In genomic region chr2:169129703-169130243, GRCh38 we compare ENCODE assay signal across 25 cellular contexts.
"Had no signal": no experiment of that assay in that cellular context is flagged by ENCODE, and none has a peak within 500 bp of the region (broad histone marks: within the 10 kb centered on the region; RNA-seq: fewer than 3 reads in every experiment).

No MANE protein-coding gene starts in this region.

- DNase-seq: activated CD4-positive, alpha-beta T cell treated with anti-CD3 and anti-CD28 coated beads, Interleukin-2, amount 50 U/mL, for 1 hour; activated CD4-positive, CD25-positive, alpha-beta regulatory T cell treated with anti-CD3 and anti-CD28 coated beads, Interleukin-2, amount 50 U/mL, for 72 hours; activated CD8-positive, alpha-beta memory T cell treated with anti-CD3 and anti-CD28 coated beads, Interleukin-2, amount 50 U/mL, for 48 hours; activated effector memory CD4-positive, alpha-beta T cell treated with anti-CD3 and anti-CD28 coated beads, Interleukin-2, amount 50 U/mL, for 16 hours; activated naive CD4-positive, alpha-beta T cell treated with anti-CD3 and anti-CD28 coated beads, Interleukin-2, amount 50 U/mL, for 16 hours; activated T-cell treated with anti-CD3 and anti-CD28 coated beads, Interleukin-2, amount 50 U/mL, for 48 hours; aorta; brain microvascular endothelial cell; central memory CD4-positive, alpha-beta T cell; dorsolateral prefrontal cortex; endodermal cell; heart right ventricle; naive thymus-derived CD4-positive, alpha-beta T cell; stimulated activated CD4-positive, alpha-beta T cell treated with anti-CD3 and anti-CD28 coated beads, Interleukin-2, amount 100 ng/mL, for 24 hours; stimulated activated naive CD8-positive, alpha-beta T cell treated with anti-CD3 and anti-CD28 coated beads, Interleukin-15, Interleukin-2, amounts not matched to agents 100 U/mL and 50 U/mL, for 24 hours; substantia nigra; T1000; uterus had no signal

- H3K9me3 Mint-ChIP-seq: endodermal cell; memory B cell; naive thymus-derived CD4-positive, alpha-beta T cell; neural progenitor cell had no signal

- H3K4me1 Mint-ChIP-seq: neural progenitor cell had no signal

- H3K36me3 ChIP-seq: brain microvascular endothelial cell, gastroesophageal sphincter, heart right ventricle, prostate gland, right atrium auricular region, tibial nerve, uterus had no signal

- H3K4me3 Mint-ChIP-seq: endodermal cell; memory B cell; naive thymus-derived CD4-positive, alpha-beta T cell; neural progenitor cell had no signal

- H3K4me2 ChIP-seq: neural progenitor cell had no signal

- H2AFZ ChIP-seq: neural progenitor cell had no signal

- H3K9me3 ChIP-seq: gastroesophageal sphincter, heart right ventricle, prostate gland, right atrium auricular region, tibial nerve, uterus had no signal

- H3K4me1 ChIP-seq: gastroesophageal sphincter, heart right ventricle, neural progenitor cell, prostate gland, right atrium auricular region, tibial nerve, uterus had no signal

- FAIRE-seq: colon had no signal

- H3K27me3 ChIP-seq: dorsolateral prefrontal cortex, gastroesophageal sphincter, heart right ventricle, neural progenitor cell, right atrium auricular region, tibial nerve, uterus had no signal

- H3K27ac ChIP-seq: brain microvascular endothelial cell, dorsolateral prefrontal cortex, gastroesophageal sphincter, heart right ventricle, neural progenitor cell, prostate gland, right atrium auricular region, tibial nerve, uterus had no signal

- H3K27ac Mint-ChIP-seq: endodermal cell; memory B cell; naive thymus-derived CD4-positive, alpha-beta T cell; neural progenitor cell had no signal

- H3K4me3 ChIP-seq: dorsolateral prefrontal cortex, gastroesophageal sphincter, heart right ventricle, neural progenitor cell, prostate gland, right atrium auricular region, tibial nerve, uterus had no signal

- ATAC-seq: gastroesophageal sphincter; heart right ventricle; naive thymus-derived CD4-positive, alpha-beta T cell; stimulated activated naive CD8-positive, alpha-beta T cell treated with anti-CD3 and anti-CD28 coated beads, Interleukin-15, Interleukin-2, amounts not matched to agents 100 U/mL and 50 U/mL, for 24 hours had no signal

- H3K36me3 Mint-ChIP-seq: memory B cell; naive thymus-derived CD4-positive, alpha-beta T cell had no signal

- H3K9ac ChIP-seq: neural progenitor cell had no signal
